33 cellular contexts compared by ENCODE assay signal in the genomic region with DNA sequence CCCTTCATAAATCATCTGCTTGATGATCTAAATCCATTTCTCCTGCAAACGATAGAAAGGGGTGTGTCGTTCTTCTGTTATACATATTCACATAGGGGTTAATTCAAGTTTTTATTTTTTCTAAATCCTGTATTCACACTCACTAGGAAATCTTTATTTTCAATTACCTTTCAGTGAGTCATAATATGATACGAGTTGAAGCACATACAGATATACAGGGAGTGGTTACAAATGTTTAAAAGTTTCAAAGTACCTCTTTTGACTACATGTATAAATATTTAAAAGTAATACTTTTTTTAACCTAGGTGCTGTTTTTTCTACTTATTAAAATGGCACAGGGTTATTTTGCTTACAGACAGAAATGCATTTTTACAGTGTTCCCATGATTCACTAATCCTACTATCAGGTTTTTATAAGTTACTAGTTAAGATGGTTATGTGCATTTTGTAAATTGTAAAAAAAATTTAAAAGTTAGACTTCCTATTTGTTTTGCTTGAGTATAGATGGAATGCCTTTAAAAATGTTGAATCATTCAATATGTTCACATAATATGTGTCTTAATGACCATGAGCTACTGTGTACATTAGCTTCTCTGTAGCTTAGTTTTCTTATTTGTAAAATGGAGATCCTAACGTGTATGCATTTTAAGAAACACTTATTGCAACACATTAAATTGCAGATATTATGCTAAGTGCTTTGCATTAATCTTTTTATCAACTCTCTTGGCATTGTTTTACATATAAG.
"Had no signal": no experiment of that assay in that cellular context is flagged by ENCODE, and none has a peak within 500 bp of the region (broad histone marks: within the 10 kb centered on the region; RNA-seq: fewer than 3 reads in every experiment).

No MANE protein-coding gene starts in this region.

- H3K4me3 ChIP-seq: adrenal gland, body of pancreas had no signal

- H3K27ac ChIP-seq: adrenal gland, body of pancreas, VCaP had no signal

- H3K4me1 ChIP-seq: adrenal gland, body of pancreas had no signal

- H3K27me3 ChIP-seq: adrenal gland, body of pancreas had no signal

- H3K9me3 ChIP-seq: adrenal gland, body of pancreas had no signal

- DNase-seq: activated B cell treated with CpG ODN at 0.5 μM for 24 hours; activated CD4-positive, alpha-beta memory T cell treated with anti-CD3 and anti-CD28 coated beads for 36 hours; activated CD4-positive, alpha-beta T cell treated with anti-CD3 and anti-CD28 coated beads for 4 hours; activated CD4-positive, alpha-beta T cell treated with anti-CD3 and anti-CD28 coated beads, Interleukin-2, amount 50 U/mL, for 1 hour; activated CD4-positive, CD25-positive, alpha-beta regulatory T cell treated with anti-CD3 and anti-CD28 coated beads, Interleukin-2, amount 50 U/mL, for 72 hours; activated CD8-positive, alpha-beta memory T cell treated with anti-CD3 and anti-CD28 coated beads, Interleukin-2, amount 50 U/mL, for 4 hours; activated gamma-delta T cell treated with Interleukin-2 at 50 U/mL for 16 hours; activated naive CD4-positive, alpha-beta T cell treated with anti-CD3 and anti-CD28 coated beads for 36 hours; activated T-cell treated with anti-CD3 and anti-CD28 coated beads for 4 hours; activated T-cell treated with anti-CD3 and anti-CD28 coated beads, Interleukin-2, amount 50 U/mL, for 4 hours; adrenal gland; body of pancreas; central memory CD4-positive, alpha-beta T cell; MM.1S; MV-4-11; NCI-H1092; NCI-H1417; NCI-H146; NCI-H187; NCI-H2029 treated with DMSO at 0.1 percent for 48 hours; NCI-H2107; NCI-H2171; NCI-H510A; NCI-H526; NCI-H748 treated with DMSO at 0.1 percent for 48 hours; NK-92 treated with Interleukin-12 subunit alpha and Interleukin-12 subunit beta, amount 100 ng/mL, for 24 hours; Right ventricle myocardium superior; SW 1271; T-helper 1 cell; T-helper 2 cell; T-helper 9 cell had no signal

- ATAC-seq: activated naive CD4-positive, alpha-beta T cell treated with anti-CD3 and anti-CD28 coated beads, Interleukin-2, amount 50 U/mL, for 72 hours; activated T-cell treated with anti-CD3 and anti-CD28 coated beads, Interleukin-2, amount 50 U/mL, for 4 hours; body of pancreas had no signal

- H3K36me3 ChIP-seq: adrenal gland had no signal
